21 cellular contexts compared by ENCODE assay signal in genomic region chr15:55827204-55827603, GRCh38.
DNase-seq lines count a peak whose midpoint lies in the region; ATAC-seq and TF ChIP-seq lines count a peak whose summit lies in the region.
"Had no signal": no experiment of that assay in that cellular context is flagged by ENCODE, and none has a peak within 500 bp of the region (broad histone marks: within the 10 kb centered on the region; RNA-seq: fewer than 3 reads in every experiment).

No MANE protein-coding gene starts in this region.

- no peak overlapping the region for H3K27ac Mint-ChIP-seq in progenitor cell of endocrine pancreas
- H3K27ac Mint-ChIP-seq in activated CD4-positive, alpha-beta T cell treated with anti-CD3 and anti-CD28 coated beads, Interleukin-2, amount 10 ng/mL, durations not matched to agents 24 days and 14 days, result no peak overlapping the region
- H3K27ac Mint-ChIP-seq: activated naive CD8-positive, alpha-beta T cell treated with anti-CD3 and anti-CD28 coated beads, Interleukin-2, amount 50 U/mL, for 24 hours; activated T-helper 2 cell treated with anti-CD3 and anti-CD28 coated beads, Interferon-gamma antibody, Interleukin-2, Interleukin-4, amounts not matched to agents 10 μg/mL and 5 μg/mL and 100 μg/mL, durations not matched to agents 14 hours and 24 hours and 36 hours; memory B cell; natural killer cell treated with Interleukin-12 subunit alpha and Interleukin-12 subunit beta and Interleukin-15 and Interleukin-18, amount 100 ng/mL, for 72 hours had no signal

- no peaks in the 10 kb centered on the region for H3K9me3 Mint-ChIP-seq in progenitor cell of endocrine pancreas (ENCODE audit: low read depth)
- no peaks in the 10 kb centered on the region for H3K9me3 Mint-ChIP-seq in activated CD4-positive, alpha-beta T cell treated with anti-CD3 and anti-CD28 coated beads, Interleukin-2, amount 10 ng/mL, durations not matched to agents 24 days and 14 days
- H3K9me3 Mint-ChIP-seq: activated naive CD8-positive, alpha-beta T cell treated with anti-CD3 and anti-CD28 coated beads, Interleukin-2, amount 50 U/mL, for 24 hours; activated T-helper 2 cell treated with anti-CD3 and anti-CD28 coated beads, Interferon-gamma antibody, Interleukin-2, Interleukin-4, amounts not matched to agents 10 μg/mL and 5 μg/mL and 100 μg/mL, durations not matched to agents 14 hours and 24 hours and 36 hours; CD4-positive, alpha-beta memory T cell; memory B cell; natural killer cell treated with Interleukin-12 subunit alpha and Interleukin-12 subunit beta and Interleukin-15 and Interleukin-18, amount 100 ng/mL, for 72 hours had no signal

- no peaks in the 10 kb centered on the region for H3K36me3 Mint-ChIP-seq in progenitor cell of endocrine pancreas (ENCODE audit: insufficient read depth)
- peaks cover 2% of the 10 kb centered on the region for H3K36me3 Mint-ChIP-seq in activated CD4-positive, alpha-beta T cell treated with anti-CD3 and anti-CD28 coated beads, Interleukin-2, amount 10 ng/mL, durations not matched to agents 24 days and 14 days (ENCODE audit: low read depth)
- H3K36me3 Mint-ChIP-seq: memory B cell; natural killer cell treated with Interleukin-12 subunit alpha and Interleukin-12 subunit beta and Interleukin-15 and Interleukin-18, amount 100 ng/mL, for 72 hours had no signal

- H3K4me1 Mint-ChIP-seq in progenitor cell of endocrine pancreas (ENCODE audit: low read depth), result peaks cover 1% of the 10 kb centered on the region
- H3K4me1 Mint-ChIP-seq in activated CD4-positive, alpha-beta T cell treated with anti-CD3 and anti-CD28 coated beads, Interleukin-2, amount 10 ng/mL, durations not matched to agents 24 days and 14 days, result peaks cover 21% of the 10 kb centered on the region

- no peak overlapping the region for H3K4me3 Mint-ChIP-seq in progenitor cell of endocrine pancreas (ENCODE audit: low read depth)
- no peak overlapping the region for H3K4me3 Mint-ChIP-seq in activated CD4-positive, alpha-beta T cell treated with anti-CD3 and anti-CD28 coated beads, Interleukin-2, amount 10 ng/mL, durations not matched to agents 24 days and 14 days
- H3K4me3 Mint-ChIP-seq: activated CD4-positive, alpha-beta T cell treated with anti-CD3 and anti-CD28 coated beads for 36 hours; activated naive CD8-positive, alpha-beta T cell treated with anti-CD3 and anti-CD28 coated beads, Interleukin-2, amount 50 U/mL, for 24 hours; CD4-positive, alpha-beta memory T cell; memory B cell; natural killer cell treated with Interleukin-12 subunit alpha and Interleukin-12 subunit beta and Interleukin-15 and Interleukin-18, amount 100 ng/mL, for 72 hours had no signal

- TF ChIP-seq CTCF in brain microvascular endothelial cell (IDR thresholded peaks at IDR 0.05; ENCODE audit: low read depth, low read length, missing control alignments) (peak; percentile 40), progenitor cell of endocrine pancreas (IDR thresholded peaks at IDR 0.05; ENCODE audit: unreplicated experiment) (peak; percentile 21)

- H3K4me3 ChIP-seq in brain microvascular endothelial cell (ENCODE audit: low read depth, low read length), result no peak overlapping the region
- H3K4me3 ChIP-seq: sigmoid colon had no signal

- no peak overlapping the region for H3K27ac ChIP-seq in brain microvascular endothelial cell
- H3K27ac ChIP-seq: parathyroid adenoma, sigmoid colon had no signal

- in situ Hi-C loops in brain microvascular endothelial cell (cut with HindIII; ENCODE audit: low pct_ligation_motif_present, low sequenced_read_pairs), result no loop called here

- no peaks in the 10 kb centered on the region for H3K36me3 ChIP-seq in brain microvascular endothelial cell (replicated peaks)

- ATAC-seq in HG02759 (IDR thresholded peaks at IDR 0.05; ENCODE audit: unreplicated experiment), result no peak
- ATAC-seq: activated CD4-positive, alpha-beta T cell treated with anti-CD3 and anti-CD28 coated beads for 36 hours; activated naive CD8-positive, alpha-beta T cell treated with anti-CD3 and anti-CD28 coated beads, Interleukin-2, amount 50 U/mL, for 24 hours; natural killer cell treated with Interleukin-12 subunit alpha and Interleukin-12 subunit beta and Interleukin-15 and Interleukin-18, amount 100 ng/mL, for 72 hours had no signal

- intact Hi-C loops in activated CD4-positive, alpha-beta T cell treated with anti-CD3 and anti-CD28 coated beads, Interleukin-2, amount 10 ng/mL, durations not matched to agents 24 days and 14 days (cut with micrococcal nuclease), result no loop called here

- H3K27me3 ChIP-seq in brain microvascular endothelial cell (replicated peaks), result no peaks in the 10 kb centered on the region
- H3K27me3 ChIP-seq: sigmoid colon had no signal

- no peaks in the 10 kb centered on the region for H3K27me3 Mint-ChIP-seq in progenitor cell of endocrine pancreas
- H3K27me3 Mint-ChIP-seq in activated CD4-positive, alpha-beta T cell treated with anti-CD3 and anti-CD28 coated beads, Interleukin-2, amount 10 ng/mL, durations not matched to agents 24 days and 14 days, result no peaks in the 10 kb centered on the region
- H3K27me3 Mint-ChIP-seq: activated naive CD8-positive, alpha-beta T cell treated with anti-CD3 and anti-CD28 coated beads, Interleukin-2, amount 50 U/mL, for 24 hours; CD4-positive, alpha-beta memory T cell had no signal

- DNase-seq in COLO829 (ENCODE audit: low spot score) (peak; percentile 26), HT1080 (ENCODE audit: low read depth) (peak; percentile 78), brain microvascular endothelial cell (peak; percentile 10), progenitor cell of endocrine pancreas (ENCODE audit: low spot score, unreplicated experiment) (no peak), inferior parietal cortex (ENCODE audit: extremely low spot score) (no peak)
- no peak for DNase-seq in activated CD4-positive, alpha-beta T cell treated with anti-CD3 and anti-CD28 coated beads, Interleukin-2, amount 10 ng/mL, durations not matched to agents 24 days and 14 days
- DNase-seq: activated CD4-positive, alpha-beta T cell treated with anti-CD3 and anti-CD28 coated beads for 36 hours; activated naive CD8-positive, alpha-beta T cell treated with anti-CD3 and anti-CD28 coated beads, Interleukin-2, amount 50 U/mL, for 24 hours; CD4-positive, alpha-beta memory T cell; H7; islet precursor cell; NCI-H146; NCI-H2171 treated with DMSO at 0.1 percent for 48 hours; SHP77; sigmoid colon; T-helper 1 cell had no signal

Comparison
In these comparisons a context has a peak if more than half of its experiments do, and no peak if none do; other contexts are left out.
1. DNase-seq: peak in COLO829 (single experiment), HT1080 (single experiment) and brain microvascular endothelial cell (single experiment); none in progenitor cell of endocrine pancreas (single experiment), activated CD4-positive, alpha-beta T cell treated with anti-CD3 and anti-CD28 coated beads, Interleukin-2, amount 10 ng/mL, durations not matched to agents 24 days and 14 days (single experiment) and inferior parietal cortex (single experiment).